ENCODE assay signal across 17 cellular contexts in genomic region chrX:133913658-133914388, GRCh38.
DNase-seq lines count a peak whose midpoint lies in the region; ATAC-seq and TF ChIP-seq lines count a peak whose summit lies in the region.
"Had no signal": no experiment of that assay in that cellular context is flagged by ENCODE, and none has a peak within 500 bp of the region (broad histone marks: within the 10 kb centered on the region; RNA-seq: fewer than 3 reads in every experiment).

No MANE protein-coding gene starts in this region.

- H3K27ac ChIP-seq in HUES48 (ENCODE audit: low read depth, low read length) (peak overlapping the region; percentile 89), mesodermal cell (ENCODE audit: low read depth, low read length, severe bottlenecking) (peak overlapping the region; percentile 36), testis (no peak overlapping the region)

- POLR2A ChIA-PET in activated CD8-positive, alpha-beta T cell treated with anti-CD3 and anti-CD28 coated beads, Interleukin-2, amount 10 ng/mL, durations not matched to agents 7 days and 5 days (lab: Charles Lee): no interaction called here

- no CpG with 5 or more reads among the region's 2 CpGs for WGBS in mesodermal cell (ENCODE audit: insufficient coverage in 2 of 2), 2 experiments
- 80 to 86% methylated on average over 2 of the region's 2 CpGs for WGBS in testis, 2 donors

- peak overlapping the region; percentile 34 for H3K4me3 ChIP-seq in HUES48 (ENCODE audit: low read depth, low read length)
- H3K4me3 ChIP-seq in mesodermal cell (ENCODE audit: extremely low read depth, insufficient read depth, low read length, poor library complexity, severe bottlenecking): no peak overlapping the region
- no peak overlapping the region for H3K4me3 ChIP-seq in testis

- H3K9me3 ChIP-seq in HUES48 (ENCODE audit: control insufficient read depth, insufficient read depth, low read length): no peaks in the 10 kb centered on the region
- no peaks in the 10 kb centered on the region for H3K9me3 ChIP-seq in mesodermal cell (ENCODE audit: control insufficient read depth, low read length)
- no peaks in the 10 kb centered on the region for H3K9me3 ChIP-seq in testis

- intact Hi-C loops in testis (cut with DNase I; ENCODE audit: low total_unique reads): no loop called here

- H3K36me3 Mint-ChIP-seq in activated CD8-positive, alpha-beta T cell treated with anti-CD3 and anti-CD28 coated beads, Interleukin-2, amount 10 ng/mL, durations not matched to agents 7 days and 5 days (ENCODE audit: low read depth): no peaks in the 10 kb centered on the region
- no peaks in the 10 kb centered on the region for H3K36me3 Mint-ChIP-seq in stimulated activated memory B cell treated with anti-CD40 and anti-IgM and Interleukin-4, amounts not matched to agents 10 μg/mL and 1 μg/mL and 100 μg/mL, for 72 hours
- H3K36me3 Mint-ChIP-seq: CD14-positive monocyte had no signal

- DNase-seq in G401 (ENCODE audit: low spot score) (peak; percentile 17), cerebellar cortex (ENCODE audit: low spot score) (peak; percentile 39), testis (no peak)
- DNase-seq in activated CD8-positive, alpha-beta T cell treated with anti-CD3 and anti-CD28 coated beads, Interleukin-2, amount 10 ng/mL, durations not matched to agents 7 days and 5 days: no peak
- DNase-seq: COR-L47, DMS153, EL, HFFc6, IMR-90, NCI-H1417, NCI-H2029, SHP77 treated with DMSO at 0.1 percent for 48 hours had no signal

- H3K27ac Mint-ChIP-seq in activated CD8-positive, alpha-beta T cell treated with anti-CD3 and anti-CD28 coated beads, Interleukin-2, amount 10 ng/mL, durations not matched to agents 7 days and 5 days: no peak overlapping the region
- H3K27ac Mint-ChIP-seq in stimulated activated memory B cell treated with anti-CD40 and anti-IgM and Interleukin-4, amounts not matched to agents 10 μg/mL and 1 μg/mL and 100 μg/mL, for 72 hours: no peak overlapping the region
- H3K27ac Mint-ChIP-seq: CD14-positive monocyte, HFFc6 had no signal

- H3K4me1 Mint-ChIP-seq in activated CD8-positive, alpha-beta T cell treated with anti-CD3 and anti-CD28 coated beads, Interleukin-2, amount 10 ng/mL, durations not matched to agents 7 days and 5 days (ENCODE audit: low read depth): no peaks in the 10 kb centered on the region
- no peaks in the 10 kb centered on the region for H3K4me1 Mint-ChIP-seq in stimulated activated memory B cell treated with anti-CD40 and anti-IgM and Interleukin-4, amounts not matched to agents 10 μg/mL and 1 μg/mL and 100 μg/mL, for 72 hours
- H3K4me1 Mint-ChIP-seq: CD14-positive monocyte had no signal

- H3K9ac ChIP-seq in HUES48 (ENCODE audit: low read depth, low read length): no peak overlapping the region

- H3K4me1 ChIP-seq in HUES48 (ENCODE audit: control insufficient read depth, insufficient read depth, low read length): peaks cover 29% of the 10 kb centered on the region
- no peaks in the 10 kb centered on the region for H3K4me1 ChIP-seq in mesodermal cell (ENCODE audit: control insufficient read depth, insufficient read depth, low read length, poor library complexity, severe bottlenecking)
- no peaks in the 10 kb centered on the region for H3K4me1 ChIP-seq in testis

- H3K36me3 ChIP-seq in HUES48 (ENCODE audit: control insufficient read depth, insufficient read depth, low read length): 0 out of 2 replicates have a peak, but pooled peaks cover 3% of the 10 kb centered on the region
- no peaks in the 10 kb centered on the region for H3K36me3 ChIP-seq in mesodermal cell (ENCODE audit: control insufficient read depth, insufficient read depth, low read length)
- no peaks in the 10 kb centered on the region for H3K36me3 ChIP-seq in testis (ENCODE audit: low read depth, missing control alignments)

- no peak for TF ChIP-seq POLR2A in testis (IDR thresholded peaks at IDR 0.05)

- peaks cover 2% of the 10 kb centered on the region for H3K27me3 Mint-ChIP-seq in activated CD8-positive, alpha-beta T cell treated with anti-CD3 and anti-CD28 coated beads, Interleukin-2, amount 10 ng/mL, durations not matched to agents 7 days and 5 days (ENCODE audit: low read depth)
- H3K27me3 Mint-ChIP-seq in stimulated activated memory B cell treated with anti-CD40 and anti-IgM and Interleukin-4, amounts not matched to agents 10 μg/mL and 1 μg/mL and 100 μg/mL, for 72 hours: no peaks in the 10 kb centered on the region

- no peak overlapping the region for H3K4me3 Mint-ChIP-seq in activated CD8-positive, alpha-beta T cell treated with anti-CD3 and anti-CD28 coated beads, Interleukin-2, amount 10 ng/mL, durations not matched to agents 7 days and 5 days
- H3K4me3 Mint-ChIP-seq in stimulated activated memory B cell treated with anti-CD40 and anti-IgM and Interleukin-4, amounts not matched to agents 10 μg/mL and 1 μg/mL and 100 μg/mL, for 72 hours: no peak overlapping the region
- H3K4me3 Mint-ChIP-seq: CD14-positive monocyte, HFFc6 had no signal

- in situ Hi-C loops in G401 (cut with HindIII; ENCODE audit: low sequenced_read_pairs): no loop called here

- H3K9me3 Mint-ChIP-seq in activated CD8-positive, alpha-beta T cell treated with anti-CD3 and anti-CD28 coated beads, Interleukin-2, amount 10 ng/mL, durations not matched to agents 7 days and 5 days (ENCODE audit: insufficient read depth): peaks cover 4% of the 10 kb centered on the region
- no peaks in the 10 kb centered on the region for H3K9me3 Mint-ChIP-seq in stimulated activated memory B cell treated with anti-CD40 and anti-IgM and Interleukin-4, amounts not matched to agents 10 μg/mL and 1 μg/mL and 100 μg/mL, for 72 hours
- H3K9me3 Mint-ChIP-seq: HFFc6 had no signal

- H3K27me3 ChIP-seq in HUES48 (ENCODE audit: control insufficient read depth, insufficient read depth, low read length): no peaks in the 10 kb centered on the region
- no peaks in the 10 kb centered on the region for H3K27me3 ChIP-seq in testis

- ATAC-seq in activated CD8-positive, alpha-beta T cell treated with anti-CD3 and anti-CD28 coated beads, Interleukin-2, amount 10 ng/mL, durations not matched to agents 7 days and 5 days: no peak
- ATAC-seq in GM21723 (IDR thresholded peaks at IDR 0.05; ENCODE audit: unreplicated experiment): no peak
- ATAC-seq in stimulated activated memory B cell treated with anti-CD40 and anti-IgM and Interleukin-4, amounts not matched to agents 10 μg/mL and 1 μg/mL and 100 μg/mL, for 72 hours: no peak

- CTCF ChIA-PET in activated CD8-positive, alpha-beta T cell treated with anti-CD3 and anti-CD28 coated beads, Interleukin-2, amount 10 ng/mL, durations not matched to agents 7 days and 5 days (lab: Charles Lee): interaction anchor here (1.7 kb wide), 1 partner anchor 9 kb away, joined by 6 read pairs; no protein-coding TSS in a partner anchor

- no peak for TF ChIP-seq CTCF in testis (IDR thresholded peaks at IDR 0.05)

Comparison
In these comparisons a context has a peak if more than half of its experiments do, and no peak if none do; other contexts are left out.
1. DNase-seq: peak in G401 (single experiment) and cerebellar cortex (single experiment); none in activated CD8-positive, alpha-beta T cell treated with anti-CD3 and anti-CD28 coated beads, Interleukin-2, amount 10 ng/mL, durations not matched to agents 7 days and 5 days (single experiment) and testis (single experiment).
2. H3K27ac ChIP-seq: peak in HUES48 (single experiment) and mesodermal cell (single experiment); none in testis (0 of 2).